14 cellular contexts compared by ENCODE assay signal in the genomic region with DNA sequence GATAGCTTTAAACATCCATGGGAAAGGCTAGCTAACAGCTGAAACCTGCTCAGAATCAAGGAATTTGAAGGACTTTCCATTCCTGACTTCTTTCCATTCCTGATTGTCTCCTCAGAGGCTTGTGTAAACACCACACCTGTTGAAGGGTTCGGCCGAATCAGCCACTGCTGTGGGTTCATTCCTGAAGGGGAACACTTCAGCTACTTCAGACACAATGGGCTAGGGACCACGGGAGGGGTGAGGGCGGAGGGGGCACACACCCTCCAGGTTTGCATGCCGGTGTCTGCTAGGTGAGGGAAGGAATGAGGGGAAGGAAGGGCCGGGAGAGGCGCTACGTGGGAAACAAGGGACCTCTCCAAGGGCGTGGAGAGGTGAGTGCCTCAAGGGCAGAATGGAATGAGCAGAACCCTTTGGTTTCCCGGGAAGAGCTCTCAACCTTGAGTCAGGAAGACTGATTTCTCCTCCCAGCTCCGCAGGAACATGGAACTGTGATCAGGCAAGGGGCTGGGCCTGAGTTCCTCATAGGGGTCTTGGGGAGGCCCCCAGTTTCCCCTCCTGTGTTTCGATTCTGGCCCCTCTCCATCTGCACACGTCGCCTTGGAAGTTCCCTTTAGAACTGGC. TPM values are rescaled to one million over a fixed set of nuclear protein-coding genes. Genes with fewer than 3 reads are reported as not detected.
A peak's percentile ranks its signal among the peaks of the same experiment; 100 is the strongest.
DNase-seq lines count a peak whose midpoint lies in the region; ATAC-seq, FAIRE-seq and TF ChIP-seq lines count a peak whose summit lies in the region.
"Had no signal": no experiment of that assay in that cellular context is flagged by ENCODE, and none has a peak within 500 bp of the region (broad histone marks: within the 10 kb centered on the region; RNA-seq: fewer than 3 reads in every experiment).

No MANE protein-coding gene starts in this region.

- H3K9ac ChIP-seq in GM23248, result peak overlapping the region; percentile 87; the same call in 1 of the 2 replicates

- no peaks in the 10 kb centered on the region for H3K9me3 Mint-ChIP-seq in WTC11
- H3K9me3 Mint-ChIP-seq in stimulated activated naive CD8-positive, alpha-beta T cell treated with anti-CD3 and anti-CD28 coated beads, Interleukin-15, amount 100 ng/mL, for 72 hours, result no peaks in the 10 kb centered on the region
- H3K9me3 Mint-ChIP-seq: activated T-cell treated with anti-CD3 and anti-CD28 coated beads, Interleukin-2, amount 50 U/mL, for 72 hours had no signal

- peak; percentile 6; the same call in 1 of the 2 replicates for ATAC-seq in WTC11
- ATAC-seq in foreskin keratinocyte, result no peak
- no peak for ATAC-seq in GM21423 (IDR thresholded peaks at IDR 0.05; ENCODE audit: unreplicated experiment)
- no peak for ATAC-seq in stimulated activated naive CD8-positive, alpha-beta T cell treated with anti-CD3 and anti-CD28 coated beads, Interleukin-15, amount 100 ng/mL, for 72 hours
- ATAC-seq: activated T-cell treated with anti-CD3 and anti-CD28 coated beads, Interleukin-2, amount 50 U/mL, for 72 hours had no signal

- H3K4me3 Mint-ChIP-seq in WTC11, result peak overlapping the region; percentile 42; the same call in 1 of the 2 replicates
- no peak overlapping the region for H3K4me3 Mint-ChIP-seq in stimulated activated naive CD8-positive, alpha-beta T cell treated with anti-CD3 and anti-CD28 coated beads, Interleukin-15, amount 100 ng/mL, for 72 hours

- POLR2A ChIA-PET in WTC11 (lab: Charles Lee), result no interaction called here

- H3K27ac Mint-ChIP-seq in WTC11, result no peak overlapping the region
- H3K27ac Mint-ChIP-seq in stimulated activated naive CD8-positive, alpha-beta T cell treated with anti-CD3 and anti-CD28 coated beads, Interleukin-15, amount 100 ng/mL, for 72 hours, result peak overlapping the region in 1 of 2 donors; percentile 31
- H3K27ac Mint-ChIP-seq: activated T-cell treated with anti-CD3 and anti-CD28 coated beads, Interleukin-2, amount 50 U/mL, for 72 hours had no signal

- CTCF ChIA-PET in WTC11 (lab: Charles Lee), result interaction anchor here (0.6 to 3.3 kb wide), 5 partner anchors 23 to 94 kb away, joined by 3 to 16 read pairs (median 4); no protein-coding TSS in a partner anchor

- H3K27me3 Mint-ChIP-seq in WTC11 (ENCODE audit: low read depth), result peaks cover 51% of the 10 kb centered on the region
- H3K27me3 Mint-ChIP-seq in stimulated activated naive CD8-positive, alpha-beta T cell treated with anti-CD3 and anti-CD28 coated beads, Interleukin-15, amount 100 ng/mL, for 72 hours, result peaks cover 49% of the 10 kb centered on the region

- H3K27ac ChIP-seq in GM23248 (no peak overlapping the region), foreskin keratinocyte (peak overlapping the region; percentile 96), small intestine (ENCODE audit: low read depth in 1 of 2, low read length in 1 of 2) (peak overlapping the region; percentile 4 to 77)
- H3K27ac ChIP-seq: VCaP had no signal

- no peaks in the 10 kb centered on the region for H3K36me3 Mint-ChIP-seq in WTC11

- H3K9me2 ChIP-seq in GM23248 (ENCODE audit: insufficient read depth), result no peaks in the 10 kb centered on the region

- no peaks in the 10 kb centered on the region for H4K20me1 ChIP-seq in GM23248 (ENCODE audit: insufficient read depth)

- H3K36me3 ChIP-seq in GM23248 (ENCODE audit: low read depth) (no peaks in the 10 kb centered on the region), small intestine (ENCODE audit: control insufficient read depth in 2 of 2, insufficient read depth in 2 of 2, low read length in 2 of 2) (peaks cover 0 to 4% of the 10 kb centered on the region in 2 donors)

- no peaks in the 10 kb centered on the region for H3K9me3 ChIP-seq in GM23248 (ENCODE audit: low read depth)
- no peaks in the 10 kb centered on the region for H3K9me3 ChIP-seq in small intestine (ENCODE audit: control insufficient read depth, low read depth)
- H3K9me3 ChIP-seq: testis had no signal

- no peak for FAIRE-seq in small intestine (lab: Jason Lieb, UNC)

- TF ChIP-seq CTCF in WTC11 (IDR thresholded peaks at IDR 0.05) (no peak), foreskin keratinocyte (conservative IDR thresholded peaks at IDR 0.05) (no peak)

- H2AFZ ChIP-seq in GM23248, result no peak overlapping the region

- H3K27me3 ChIP-seq in GM23248 (replicated peaks; ENCODE audit: insufficient read depth) (no peaks in the 10 kb centered on the region), foreskin keratinocyte (no peaks in the 10 kb centered on the region), small intestine (ENCODE audit: control insufficient read depth in 2 of 2, insufficient read depth in 2 of 2, low read length in 2 of 2) (no peaks in the 10 kb centered on the region)
- H3K27me3 ChIP-seq: testis had no signal

- H3K4me2 ChIP-seq in GM23248 (ENCODE audit: unreplicated experiment), result peak overlapping the region; percentile 77

- WGBS in GM23248 (ENCODE audit: low coverage in 1 of 2, low lambda C conversion rate in 2 of 2, missing lambda C conversion rate in 2 of 2), 2 experiments, result 82 to 86% methylated on average over 12 to 14 of the region's 14 CpGs
- WGBS in small intestine, 3 donors, result 26 to 54% (median 27%) methylated on average over 14 of the region's 14 CpGs

- peaks cover 39% of the 10 kb centered on the region for H3K4me1 ChIP-seq in GM23248 (ENCODE audit: insufficient read depth)
- peaks cover 18% of the 10 kb centered on the region for H3K4me1 ChIP-seq in foreskin keratinocyte
- peaks cover 0 to 3% of the 10 kb centered on the region in 2 donors for H3K4me1 ChIP-seq in small intestine (ENCODE audit: control insufficient read depth in 2 of 2, insufficient read depth in 1 of 2, low read depth in 1 of 2, low read length in 1 of 2)

- in situ Hi-C loops in GM23248 (cut with MboI), result no loop called here

- peaks cover 27% of the 10 kb centered on the region for H3K4me1 Mint-ChIP-seq in WTC11
- peaks cover 22% of the 10 kb centered on the region for H3K4me1 Mint-ChIP-seq in stimulated activated naive CD8-positive, alpha-beta T cell treated with anti-CD3 and anti-CD28 coated beads, Interleukin-15, amount 100 ng/mL, for 72 hours

- H3K4me3 ChIP-seq in GM23248 (peak overlapping the region; percentile 75), small intestine (ENCODE audit: low read depth in 1 of 2, low read length in 2 of 2) (peak overlapping the region; percentile 1 to 83)

- DNase-seq in GM23248 (no peak), WTC11 (ENCODE audit: low spot score) (peak; percentile 26), foreskin keratinocyte (no peak), small intestine (peak; percentile 60), NCI-H748 treated with DMSO at 0.1 percent for 48 hours (lab: John Stamatoyannopoulos, UW) (no peak)
- no peak for DNase-seq in stimulated activated naive CD8-positive, alpha-beta T cell treated with anti-CD3 and anti-CD28 coated beads, Interleukin-15, amount 100 ng/mL, for 72 hours
- no peak for DNase-seq in activated naive CD4-positive, alpha-beta T cell (lab: John Stamatoyannopoulos, UW)
- DNase-seq: activated T-cell treated with anti-CD3 and anti-CD28 coated beads, Interleukin-2, amount 50 U/mL, for 72 hours; caudate nucleus; Right ventricle myocardium superior; testis had no signal

- H3K79me2 ChIP-seq in GM23248 (ENCODE audit: insufficient read depth), result peaks cover 49% of the 10 kb centered on the region

- H3F3A ChIP-seq in GM23248 (ENCODE audit: insufficient read depth), result peaks cover 43% of the 10 kb centered on the region

TF ChIP-seq in WTC11, 78 proteins besides CTCF, POLR2A, EP300 and RAD21 (continues in another document):
- TF ChIP-seq, protein P1, sequence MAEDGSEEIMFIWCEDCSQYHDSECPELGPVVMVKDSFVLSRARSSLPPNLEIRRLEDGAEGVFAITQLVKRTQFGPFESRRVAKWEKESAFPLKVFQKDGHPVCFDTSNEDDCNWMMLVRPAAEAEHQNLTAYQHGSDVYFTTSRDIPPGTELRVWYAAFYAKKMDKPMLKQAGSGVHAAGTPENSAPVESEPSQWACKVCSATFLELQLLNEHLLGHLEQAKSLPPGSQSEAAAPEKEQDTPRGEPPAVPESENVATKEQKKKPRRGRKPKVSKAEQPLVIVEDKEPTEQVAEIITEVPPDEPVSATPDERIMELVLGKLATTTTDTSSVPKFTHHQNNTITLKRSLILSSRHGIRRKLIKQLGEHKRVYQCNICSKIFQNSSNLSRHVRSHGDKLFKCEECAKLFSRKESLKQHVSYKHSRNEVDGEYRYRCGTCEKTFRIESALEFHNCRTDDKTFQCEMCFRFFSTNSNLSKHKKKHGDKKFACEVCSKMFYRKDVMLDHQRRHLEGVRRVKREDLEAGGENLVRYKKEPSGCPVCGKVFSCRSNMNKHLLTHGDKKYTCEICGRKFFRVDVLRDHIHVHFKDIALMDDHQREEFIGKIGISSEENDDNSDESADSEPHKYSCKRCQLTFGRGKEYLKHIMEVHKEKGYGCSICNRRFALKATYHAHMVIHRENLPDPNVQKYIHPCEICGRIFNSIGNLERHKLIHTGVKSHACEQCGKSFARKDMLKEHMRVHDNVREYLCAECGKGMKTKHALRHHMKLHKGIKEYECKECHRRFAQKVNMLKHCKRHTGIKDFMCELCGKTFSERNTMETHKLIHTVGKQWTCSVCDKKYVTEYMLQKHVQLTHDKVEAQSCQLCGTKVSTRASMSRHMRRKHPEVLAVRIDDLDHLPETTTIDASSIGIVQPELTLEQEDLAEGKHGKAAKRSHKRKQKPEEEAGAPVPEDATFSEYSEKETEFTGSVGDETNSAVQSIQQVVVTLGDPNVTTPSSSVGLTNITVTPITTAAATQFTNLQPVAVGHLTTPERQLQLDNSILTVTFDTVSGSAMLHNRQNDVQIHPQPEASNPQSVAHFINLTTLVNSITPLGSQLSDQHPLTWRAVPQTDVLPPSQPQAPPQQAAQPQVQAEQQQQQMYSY (CRISPR knock-in tag; IDR thresholded peaks at IDR 0.05), result no peak
- no peak for TF ChIP-seq CBFB (CRISPR knock-in tag; IDR thresholded peaks at IDR 0.05; ENCODE audit: low read depth)
- no peak for TF ChIP-seq ZNF416 (CRISPR knock-in tag; IDR thresholded peaks at IDR 0.05)

RNA-seq across cellular contexts. Expression of gene GPRC5A, which starts 1.4 kb away (rescaled TPM):
- 32.9 and 37.8 TPM in 2 replicates for total RNA-seq in GM23248 (2014; rRNA removed; shearing (Covaris generic))
- polyA plus RNA-seq in GM23248 (2016; fragmentation: Nextera tagmentation; extraction: Ambion mirVana), result 84.8 and 85.9 TPM in 2 replicates
- total RNA-seq in WTC11 (2021), result 1.1 to 1.3 TPM (median 1.3 TPM) in 3 replicates
- 9.3 and 14.2 TPM in 2 replicates for total RNA-seq in foreskin keratinocyte
- 6.2 and 7.2 TPM in 2 replicates for polyA plus RNA-seq in foreskin keratinocyte
- polyA plus RNA-seq in small intestine, result 10 to 100 TPM; 13.2 to 28.6 (median 15.8) TPM

RNA-seq across cellular contexts. Expression of gene GPRC5D, which starts 59.2 kb away (rescaled TPM):
- total RNA-seq in GM23248 (2014; rRNA removed; shearing (Covaris generic)), result not detected in 2 replicates
- not detected in 2 replicates for polyA plus RNA-seq in GM23248 (2016; fragmentation: Nextera tagmentation; extraction: Ambion mirVana)
- 0.33 TPM in 1 of 3 replicates, not detected in the others for total RNA-seq in WTC11 (2021)
- not detected in 2 replicates for total RNA-seq in foreskin keratinocyte
- polyA plus RNA-seq in foreskin keratinocyte, result not detected in 2 replicates
- polyA plus RNA-seq in small intestine, result under 1 TPM in 1 of 3 donors, not detected in 2; 0.22 TPM
- total RNA-seq: activated T-cell treated with anti-CD3 and anti-CD28 coated beads, Interleukin-2, amount 50 U/mL, for 72 hours; LHCN-M2; Right ventricle myocardium superior had no signal

Comparison
In these comparisons a context has a peak if more than half of its experiments do, and no peak if none do; other contexts are left out.
1. DNase-seq: peak in WTC11 (single experiment) and small intestine (single experiment); none in GM23248 (single experiment), foreskin keratinocyte (0 of 2), NCI-H748 treated with DMSO at 0.1 percent for 48 hours (single experiment), stimulated activated naive CD8-positive, alpha-beta T cell treated with anti-CD3 and anti-CD28 coated beads, Interleukin-15, amount 100 ng/mL, for 72 hours (0 of 2) and activated naive CD4-positive, alpha-beta T cell (0 of 4).